Comparison of ENCODE assay signal across 25 cellular contexts in genomic region chr6:134849920-134850447, GRCh38.
"Had no signal": no experiment of that assay in that cellular context is flagged by ENCODE, and none has a peak within 500 bp of the region (broad histone marks: within the 10 kb centered on the region; RNA-seq: fewer than 3 reads in every experiment).

No MANE protein-coding gene starts in this region.

- H3K4me3 Mint-ChIP-seq: activated T-cell treated with anti-CD3 and anti-CD28 coated beads, Interleukin-2, amount 50 U/mL, for 72 hours; mesothelial cell of epicardium; naive B cell; nephron progenitor cell; stimulated activated memory B cell treated with anti-CD40 and anti-IgM and Interleukin-4, amounts not matched to agents 10 μg/mL and 1 μg/mL and 100 μg/mL, for 72 hours; stimulated activated naive CD8-positive, alpha-beta T cell treated with anti-CD3 and anti-CD28 coated beads, Interleukin-15, amount 100 ng/mL, for 72 hours; type B pancreatic cell had no signal

- ATAC-seq: activated naive CD4-positive, alpha-beta T cell treated with anti-CD3 and anti-CD28 coated beads, Interleukin-2, amount 50 U/mL, for 72 hours; activated T-cell treated with anti-CD3 and anti-CD28 coated beads, Interleukin-2, amount 50 U/mL, for 72 hours; gastroesophageal sphincter; left cardiac atrium; sciatic nerve; stimulated activated memory B cell treated with anti-CD40 and anti-IgM and Interleukin-4, amounts not matched to agents 10 μg/mL and 1 μg/mL and 100 μg/mL, for 72 hours; stimulated activated naive CD8-positive, alpha-beta T cell treated with anti-CD3 and anti-CD28 coated beads, Interleukin-15, amount 100 ng/mL, for 72 hours had no signal

- H3K9me3 Mint-ChIP-seq: activated naive CD4-positive, alpha-beta T cell treated with anti-CD3 and anti-CD28 coated beads, Interleukin-2, amount 50 U/mL, for 72 hours; activated T-cell treated with anti-CD3 and anti-CD28 coated beads, Interleukin-2, amount 50 U/mL, for 72 hours; mesothelial cell of epicardium; naive B cell; nephron progenitor cell; stimulated activated memory B cell treated with anti-CD40 and anti-IgM and Interleukin-4, amounts not matched to agents 10 μg/mL and 1 μg/mL and 100 μg/mL, for 72 hours; stimulated activated naive CD8-positive, alpha-beta T cell treated with anti-CD3 and anti-CD28 coated beads, Interleukin-15, amount 100 ng/mL, for 72 hours; type B pancreatic cell had no signal

- H3K4me1 ChIP-seq: gastroesophageal sphincter, uterus had no signal

- H3K27me3 ChIP-seq: gastroesophageal sphincter, hepatocyte, ovary, uterus had no signal

- H3K27me3 Mint-ChIP-seq: progenitor cell of endocrine pancreas; stimulated activated memory B cell treated with anti-CD40 and anti-IgM and Interleukin-4, amounts not matched to agents 10 μg/mL and 1 μg/mL and 100 μg/mL, for 72 hours had no signal

- H3K4me2 ChIP-seq: hepatocyte had no signal

- H3K79me2 ChIP-seq: hepatocyte had no signal

- H3K27ac Mint-ChIP-seq: activated naive CD4-positive, alpha-beta T cell treated with anti-CD3 and anti-CD28 coated beads, Interleukin-2, amount 50 U/mL, for 72 hours; activated T-cell treated with anti-CD3 and anti-CD28 coated beads, Interleukin-2, amount 50 U/mL, for 72 hours; mesothelial cell of epicardium; naive B cell; nephron progenitor cell; stimulated activated memory B cell treated with anti-CD40 and anti-IgM and Interleukin-4, amounts not matched to agents 10 μg/mL and 1 μg/mL and 100 μg/mL, for 72 hours; stimulated activated naive CD8-positive, alpha-beta T cell treated with anti-CD3 and anti-CD28 coated beads, Interleukin-15, amount 100 ng/mL, for 72 hours; type B pancreatic cell had no signal

- H3K36me3 Mint-ChIP-seq: activated naive CD4-positive, alpha-beta T cell treated with anti-CD3 and anti-CD28 coated beads, Interleukin-2, amount 50 U/mL, for 72 hours; mesothelial cell of epicardium; naive B cell; stimulated activated memory B cell treated with anti-CD40 and anti-IgM and Interleukin-4, amounts not matched to agents 10 μg/mL and 1 μg/mL and 100 μg/mL, for 72 hours; type B pancreatic cell had no signal

- H3K36me3 ChIP-seq: gastroesophageal sphincter, ovary, uterus had no signal

- H3K27ac ChIP-seq: gastroesophageal sphincter, hepatocyte had no signal

- H3K4me3 ChIP-seq: gastroesophageal sphincter, hepatocyte, ovary, uterus had no signal

- H3K4me1 Mint-ChIP-seq: naive B cell; stimulated activated memory B cell treated with anti-CD40 and anti-IgM and Interleukin-4, amounts not matched to agents 10 μg/mL and 1 μg/mL and 100 μg/mL, for 72 hours; stimulated activated naive CD8-positive, alpha-beta T cell treated with anti-CD3 and anti-CD28 coated beads, Interleukin-15, amount 100 ng/mL, for 72 hours had no signal

- H3K9me3 ChIP-seq: gastroesophageal sphincter, ovary, uterus had no signal

- H2AFZ ChIP-seq: hepatocyte had no signal

- DNase-seq: activated CD4-positive, alpha-beta T cell treated with anti-CD3 and anti-CD28 coated beads for 4 hours; activated CD4-positive, alpha-beta T cell treated with anti-CD3 and anti-CD28 coated beads, Interleukin-2, amount 50 U/mL, for 4 hours; activated naive CD4-positive, alpha-beta T cell; activated T-cell treated with anti-CD3 and anti-CD28 coated beads for 4 hours; activated T-cell treated with anti-CD3 and anti-CD28 coated beads, Interleukin-2, amount 50 U/mL, for 72 hours; anterior cingulate cortex; cortex of kidney; left cardiac atrium; naive B cell; nephron progenitor cell; ovary; small intestine; stimulated activated CD4-positive, alpha-beta T cell treated with anti-CD3 and anti-CD28 coated beads, Interleukin-4, amount 100 ng/mL, for 4 hours; stimulated activated CD8-positive, alpha-beta memory T cell treated with anti-CD3 and anti-CD28 coated beads, Interleukin-4, amount 100 ng/mL, for 48 hours; stimulated activated naive CD8-positive, alpha-beta T cell treated with anti-CD3 and anti-CD28 coated beads, Interleukin-15, amount 100 ng/mL, for 72 hours; substantia nigra; uterus had no signal
